In genomic region chr2:15253817-15254216, GRCh38 we compare ENCODE assay signal across 29 cellular contexts.
"Had no signal": no experiment of that assay in that cellular context is flagged by ENCODE, and none has a peak within 500 bp of the region (broad histone marks: within the 10 kb centered on the region; RNA-seq: fewer than 3 reads in every experiment).

No MANE protein-coding gene starts in this region.

- H3K27ac ChIP-seq: dorsolateral prefrontal cortex, gastrocnemius medialis, heart left ventricle, left lung, prostate gland, right atrium auricular region, suprapubic skin, transverse colon, upper lobe of right lung, uterus had no signal

- H3K27me3 Mint-ChIP-seq: naive B cell; stimulated activated naive CD8-positive, alpha-beta T cell treated with anti-CD3 and anti-CD28 coated beads, Interleukin-15, amount 100 ng/mL, for 72 hours had no signal

- H3K4me3 ChIP-seq: dorsolateral prefrontal cortex, gastrocnemius medialis, heart left ventricle, left lung, mucosa of descending colon, prostate gland, right atrium auricular region, smooth muscle cell, suprapubic skin, transverse colon, upper lobe of right lung, uterus had no signal

- ATAC-seq: esophagus mucosa; gastrocnemius medialis; heart left ventricle; left cardiac atrium; left lung; mucosa of descending colon; sciatic nerve; stimulated activated naive CD8-positive, alpha-beta T cell treated with anti-CD3 and anti-CD28 coated beads, Interleukin-15, amount 100 ng/mL, for 72 hours; upper lobe of right lung had no signal

- H3K4me1 Mint-ChIP-seq: mesothelial cell of epicardium; nephron; stimulated activated naive CD8-positive, alpha-beta T cell treated with anti-CD3 and anti-CD28 coated beads, Interleukin-15, amount 100 ng/mL, for 72 hours had no signal

- DNase-seq: dorsolateral prefrontal cortex; effector CD4-positive, alpha-beta T cell; foreskin fibroblast; gastrocnemius medialis; heart left ventricle; hippocampal formation; left cardiac atrium; left lung; mesenchymal stem cell; mucosa of descending colon; naive B cell; nucleus accumbens; stimulated activated CD4-positive, alpha-beta T cell treated with anti-CD3 and anti-CD28 coated beads, Interleukin-12 subunit alpha, Interleukin-12 subunit beta, amount 100 ng/mL, for 4 hours; stimulated activated CD4-positive, alpha-beta T cell treated with anti-CD3 and anti-CD28 coated beads, Interleukin-1b, Interleukin-23, amount 100 ng/mL, for 48 hours; stimulated activated CD4-positive, alpha-beta T cell treated with anti-CD3 and anti-CD28 coated beads, Interleukin-4, amount 100 ng/mL, for 1 hour; stimulated activated CD8-positive, alpha-beta memory T cell treated with anti-CD3 and anti-CD28 coated beads, Interleukin-4, amount 100 ng/mL, for 48 hours; stimulated activated naive CD4-positive, alpha-beta T cell; stimulated activated naive CD8-positive, alpha-beta T cell treated with anti-CD3 and anti-CD28 coated beads, Interleukin-15, amount 100 ng/mL, for 72 hours; transverse colon; upper lobe of right lung; uterus had no signal

- H3K27ac Mint-ChIP-seq: mesothelial cell of epicardium, nephron had no signal

- H3K4me3 Mint-ChIP-seq: mesothelial cell of epicardium; naive B cell; nephron; stimulated activated naive CD8-positive, alpha-beta T cell treated with anti-CD3 and anti-CD28 coated beads, Interleukin-15, amount 100 ng/mL, for 72 hours had no signal

- H3K9me3 ChIP-seq: gastrocnemius medialis, prostate gland, transverse colon, upper lobe of right lung, uterus had no signal

- H3K36me3 ChIP-seq: gastrocnemius medialis, heart left ventricle, left lung, prostate gland, right atrium auricular region, transverse colon, upper lobe of right lung, uterus had no signal

- H3K27me3 ChIP-seq: dorsolateral prefrontal cortex, gastrocnemius medialis, heart left ventricle, left lung, right atrium auricular region, suprapubic skin, transverse colon, upper lobe of right lung, uterus had no signal

- H3K4me1 ChIP-seq: gastrocnemius medialis, heart left ventricle, left lung, prostate gland, right atrium auricular region, suprapubic skin, transverse colon, upper lobe of right lung, uterus had no signal
